8 cellular contexts compared by ENCODE assay signal in the genomic region with DNA sequence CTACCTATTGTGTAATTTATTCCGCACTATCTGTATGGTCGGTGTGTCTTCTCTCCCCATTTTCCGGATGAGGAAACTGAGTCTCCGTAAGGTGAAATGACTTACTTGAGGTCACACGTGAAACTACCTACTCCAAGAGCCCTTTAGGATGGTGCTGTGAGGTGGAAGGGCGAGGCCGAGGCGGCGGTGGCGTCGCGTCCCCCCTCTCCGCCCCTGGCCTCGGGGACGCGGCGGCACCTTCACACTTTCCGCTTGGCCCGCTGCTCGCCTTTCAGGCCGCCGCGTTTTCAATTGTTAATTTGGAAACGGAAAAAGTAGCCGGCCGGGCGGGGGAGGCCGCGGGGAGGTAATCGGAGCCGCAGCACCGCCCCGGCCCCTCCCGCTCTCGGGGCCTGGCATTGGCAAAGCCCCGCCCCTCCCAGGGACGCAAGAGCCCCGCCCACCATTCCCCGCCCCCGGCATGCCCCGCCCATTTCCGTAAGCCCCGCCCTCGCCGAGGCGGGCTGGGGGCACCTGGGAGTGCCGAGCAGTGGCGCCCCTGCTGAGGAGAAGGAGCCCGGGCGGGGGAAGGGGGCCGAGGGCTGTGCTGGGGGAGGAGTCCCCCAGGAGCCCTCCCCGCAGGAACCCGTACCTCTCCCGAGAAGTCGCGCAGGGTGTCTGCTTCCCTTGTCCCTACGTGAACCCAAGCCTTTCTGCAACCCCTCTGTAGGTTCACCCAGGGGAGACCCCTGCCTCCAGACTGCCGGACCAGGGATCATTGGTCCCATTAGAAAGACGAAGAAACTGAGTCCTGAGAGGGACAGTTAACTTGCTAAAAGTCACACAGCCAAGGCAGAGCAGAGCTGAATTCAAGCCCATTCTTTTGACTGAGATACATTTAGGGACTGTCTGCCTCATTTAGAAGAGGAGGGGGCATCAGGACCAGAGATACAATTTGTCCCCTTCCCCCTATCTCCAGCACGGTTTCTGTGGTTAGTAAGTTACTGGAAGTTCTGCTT. TPM values are rescaled to one million over a fixed set of nuclear protein-coding genes. Genes with fewer than 3 reads are reported as not detected.
DNase-seq lines count a peak whose midpoint lies in the region; ATAC-seq, FAIRE-seq and TF ChIP-seq lines count a peak whose summit lies in the region.

No MANE protein-coding gene starts in this region.

- POLR2A ChIA-PET in Panc1 (lab: Charles Lee): no interaction called here

- intact Hi-C loops in Panc1 (cut with micrococcal nuclease; ENCODE audit: unreplicated experiment) (no loop called here), testis (cut with DNase I; ENCODE audit: low total_unique reads) (no loop called here)

- peak; percentile 79 for ATAC-seq in HG03280 (IDR thresholded peaks at IDR 0.05; ENCODE audit: unreplicated experiment)
- ATAC-seq in Panc1: peak; percentile 89
- peak; percentile 78 for ATAC-seq in omental fat pad (ENCODE audit: low FRiP score)
- ATAC-seq in HG02571 (IDR thresholded peaks at IDR 0.05; ENCODE audit: unreplicated experiment): no peak

- no peaks in the 10 kb centered on the region for H3K36me3 ChIP-seq in Panc1 (ENCODE audit: control insufficient read depth, insufficient read depth, low read length)
- H3K36me3 ChIP-seq in testis (ENCODE audit: low read depth, missing control alignments): no peaks in the 10 kb centered on the region

- WGBS in testis, 2 donors: 9 to 10% methylated on average over 10 to 53 of the region's 60 CpGs

- TF ChIP-seq POLR2A in GM12891 (IDR thresholded peaks at IDR 0.05; ENCODE audit: low read depth, low read length) (no peak), testis (IDR thresholded peaks at IDR 0.05) (no peak)

- CTCF ChIA-PET in Panc1 (lab: Charles Lee): interaction anchor here (0.5 kb wide), 1 partner anchor 134 kb away, joined by 5 read pairs; no protein-coding TSS in a partner anchor

- peaks cover 7% of the 10 kb centered on the region for H3K4me1 ChIP-seq in Panc1 (ENCODE audit: control insufficient read depth, insufficient read depth, low read length)
- peaks cover 24% of the 10 kb centered on the region for H3K4me1 ChIP-seq in testis

- BruUV-seq in Panc1 (replicated peaks; lab: Mats Ljungman, UMichigan): no TSS peak

- in situ Hi-C loops in Panc1 (cut with HindIII; ENCODE audit: low pct_unique_long_range_greater_than_20kb, low sequenced_read_pairs): no loop called here

- H3K27me3 ChIP-seq in Panc1 (ENCODE audit: control insufficient read depth, insufficient read depth, low read length) (no peaks in the 10 kb centered on the region), testis (no peaks in the 10 kb centered on the region)

- peak; percentile 91 for FAIRE-seq in GM12891 (lab: Jason Lieb, UNC)

- H3K9me3 ChIP-seq in Panc1 (ENCODE audit: control insufficient read depth, insufficient read depth, low read depth, low read length) (no peaks in the 10 kb centered on the region), testis (no peaks in the 10 kb centered on the region)

- DNase-seq in GM12891 (ENCODE audit: insufficient read length, low spot score) (peak; percentile 91), Panc1 (ENCODE audit: low read depth, low spot score) (no peak), germinal center (ENCODE audit: low spot score) (peak; percentile 94), omental fat pad (ENCODE audit: low spot score) (peak; percentile 52), testis (peak; percentile 85)
- DNase-seq in activated effector memory CD4-positive, alpha-beta T cell treated with anti-CD3 and anti-CD28 coated beads, Interleukin-2, amount 50 U/mL, for 16 hours: peak; percentile 95

- H3K4me3 ChIP-seq in Panc1 (ENCODE audit: low read depth in 2 of 2, low read length in 2 of 2) (peak overlapping the region; percentile 56 to 71), testis (peak overlapping the region; percentile 34 to 45)

- TF ChIP-seq CTCF in Panc1 (IDR thresholded peaks at IDR 0.05): no peak
- no peak for TF ChIP-seq CTCF in omental fat pad (IDR thresholded peaks at IDR 0.05)
- no peak for TF ChIP-seq CTCF in testis (IDR thresholded peaks at IDR 0.05)

- H3K27ac ChIP-seq in Panc1 (ENCODE audit: low read length) (peak overlapping the region; percentile 71), testis (peak overlapping the region in 1 of 2 donors; percentile 65)

TF ChIP-seq in GM12891, 5 proteins besides CTCF, POLR2A, EP300 and RAD21:
- TF ChIP-seq PAX5 (IDR thresholded peaks at IDR 0.05; ENCODE audit: insufficient read depth, low read length, severe bottlenecking): no peak
- no peak for TF ChIP-seq POU2F2 (IDR thresholded peaks at IDR 0.05; ENCODE audit: low read depth, low read length)
- no peak for TF ChIP-seq TAF1 (IDR thresholded peaks at IDR 0.05; ENCODE audit: low read depth, low read length)
- no peak for TF ChIP-seq SPI1 (IDR thresholded peaks at IDR 0.05; ENCODE audit: low read depth, low read length)
- TF ChIP-seq POLR2AphosphoS5 (IDR thresholded peaks at IDR 0.05; ENCODE audit: low read depth, low read length): no peak

RNA-seq across cellular contexts. Expression of gene KCNQ4, which starts 18.8 kb away (rescaled TPM):
- polyA plus RNA-seq in GM12891 (2012; ENCODE audit: low read depth, missing spikeins): 0.71 TPM
- total RNA-seq in Panc1 (2021; ENCODE audit: unreplicated experiment) (2.6 TPM), omental fat pad (1 to 10 TPM in 1 of 4 donors, under 1 TPM in 3; 0.28 to 1.6 (median 0.83) TPM), testis (1 to 10 TPM; 1.4 to 2.4 TPM)
- 5.2 TPM for polyA plus RNA-seq in Panc1 (2012; ENCODE audit: insufficient read length)
- 2.3 TPM for polyA plus RNA-seq in testis (ENCODE audit: insufficient read depth, low read depth, low replicate concordance)

RNA-seq across cellular contexts. Expression of gene CITED4, which starts 59.8 kb away (rescaled TPM):
- not detected for polyA plus RNA-seq in GM12891 (2012; ENCODE audit: low read depth, missing spikeins)
- 145 TPM for total RNA-seq in Panc1 (2021; ENCODE audit: unreplicated experiment)
- polyA plus RNA-seq in Panc1 (2012; ENCODE audit: insufficient read length): 241 TPM
- total RNA-seq in omental fat pad: 10 to 100 TPM in 3 of 4 donors, 1 to 10 TPM in 1; 5.8 to 21.6 (median 13.6) TPM
- 100 to 1,000 TPM in 1 of 2 donors, 10 to 100 TPM in 1; 79.0 to 124 TPM for total RNA-seq in testis
- polyA plus RNA-seq in testis (ENCODE audit: insufficient read depth, low read depth, low replicate concordance): 20.1 TPM
